In genomic region chr19:6204212-6204611, GRCh38 we compare ENCODE assay signal across 21 cellular contexts.
A peak's percentile ranks its signal among the peaks of the same experiment; 100 is the strongest.
DNase-seq lines count a peak whose midpoint lies in the region; ATAC-seq and TF ChIP-seq lines count a peak whose summit lies in the region.
"Had no signal": no experiment of that assay in that cellular context is flagged by ENCODE, and none has a peak within 500 bp of the region (broad histone marks: within the 10 kb centered on the region; RNA-seq: fewer than 3 reads in every experiment).

No MANE protein-coding gene starts in this region.

- H3K27ac Mint-ChIP-seq in neural crest cell (ENCODE audit: unreplicated experiment), result peak overlapping the region; percentile 30
- H3K27ac Mint-ChIP-seq: activated naive CD8-positive, alpha-beta T cell treated with anti-CD3 and anti-CD28 coated beads, Interleukin-2, amount 10 ng/mL, durations not matched to agents 7 days and 5 days had no signal

- H3K27ac ChIP-seq in vagina, result no peak overlapping the region
- H3K27ac ChIP-seq: brain microvascular endothelial cell, epithelial cell of prostate, SJSA1, tibial artery had no signal

- intact Hi-C loops in vagina (cut with DNase I), result no loop called here

- no peaks in the 10 kb centered on the region for H3K36me3 ChIP-seq in vagina
- H3K36me3 ChIP-seq: brain microvascular endothelial cell, SJSA1, tibial artery had no signal

- H3K4me1 ChIP-seq in vagina, result peaks cover 4% of the 10 kb centered on the region

- DNase-seq in AG08395 (ENCODE audit: low spot score) (peak; percentile 46), HuH-7.5 (ENCODE audit: low spot score) (peak; percentile 27), cardiac fibroblast (ENCODE audit: low read depth in 2 of 2) (peak; percentile 36 to 53), neural crest cell (ENCODE audit: low read depth, low spot score) (no peak), omental fat pad (ENCODE audit: low spot score) (no peak), vagina (ENCODE audit: extremely low spot score in 2 of 2) (no peak), DMS153 (lab: John Stamatoyannopoulos, UW) (no peak)
- DNase-seq in stimulated activated CD4-positive, alpha-beta T cell treated with anti-CD3 and anti-CD28 coated beads, Interleukin-12 subunit alpha, Interleukin-12 subunit beta, amount 100 ng/mL, for 4 hours, result no peak
- DNase-seq: activated naive CD8-positive, alpha-beta T cell treated with anti-CD3 and anti-CD28 coated beads, Interleukin-2, amount 10 ng/mL, durations not matched to agents 7 days and 5 days; brain microvascular endothelial cell; CD8-positive, alpha-beta memory T cell; dermis blood vessel endothelial cell; glutamatergic neuron; HCEC 1CT; NCI-H1092; NCI-H526; posterior cingulate gyrus; T1000 had no signal

- H3K4me3 ChIP-seq in cardiac fibroblast (replicated peaks in 1 of 2; ENCODE audit: low read depth in 2 of 2, low read length in 2 of 2), result no peak overlapping the region
- no peak overlapping the region for H3K4me3 ChIP-seq in vagina
- H3K4me3 ChIP-seq: SJSA1, tibial artery had no signal

- no peak for TF ChIP-seq CTCF in cardiac fibroblast (IDR thresholded peaks at IDR 0.05; ENCODE audit: low read depth, low read length)
- no peak for TF ChIP-seq CTCF in neural crest cell (conservative IDR thresholded peaks at IDR 0.05)
- no peak for TF ChIP-seq CTCF in omental fat pad (IDR thresholded peaks at IDR 0.05)
- TF ChIP-seq CTCF in vagina (IDR thresholded peaks at IDR 0.05), result no peak

- H3K9me3 ChIP-seq in vagina, result no peaks in the 10 kb centered on the region
- H3K9me3 ChIP-seq: SJSA1, tibial artery had no signal

- H3K36me3 Mint-ChIP-seq in neural crest cell (ENCODE audit: low read depth), result peaks cover 6% of the 10 kb centered on the region

- H3K27me3 Mint-ChIP-seq in neural crest cell (ENCODE audit: low read depth), result peaks cover 11% of the 10 kb centered on the region

- TF ChIP-seq POLR2A in vagina (IDR thresholded peaks at IDR 0.05), result no peak

- ATAC-seq in omental fat pad (ENCODE audit: low FRiP score), result no peak

- peaks cover 10% of the 10 kb centered on the region for H3K4me1 Mint-ChIP-seq in neural crest cell

- no peak overlapping the region for H3K4me3 Mint-ChIP-seq in neural crest cell
- H3K4me3 Mint-ChIP-seq: activated naive CD8-positive, alpha-beta T cell treated with anti-CD3 and anti-CD28 coated beads, Interleukin-2, amount 10 ng/mL, durations not matched to agents 7 days and 5 days; CD8-positive, alpha-beta memory T cell had no signal

- H3K27me3 ChIP-seq in vagina, result no peaks in the 10 kb centered on the region
- H3K27me3 ChIP-seq: brain microvascular endothelial cell, SJSA1, tibial artery had no signal

- peaks cover 4% of the 10 kb centered on the region for H3K9me3 Mint-ChIP-seq in neural crest cell
- H3K9me3 Mint-ChIP-seq: activated naive CD8-positive, alpha-beta T cell treated with anti-CD3 and anti-CD28 coated beads, Interleukin-2, amount 10 ng/mL, durations not matched to agents 7 days and 5 days; CD8-positive, alpha-beta memory T cell had no signal

Comparison
In these comparisons a context has a peak if more than half of its experiments do, and no peak if none do; other contexts are left out.
1. DNase-seq: peak in AG08395 (single experiment), HuH-7.5 (single experiment) and cardiac fibroblast (2 of 2); none in neural crest cell (single experiment), omental fat pad (single experiment), vagina (0 of 2), DMS153 (single experiment) and stimulated activated CD4-positive, alpha-beta T cell treated with anti-CD3 and anti-CD28 coated beads, Interleukin-12 subunit alpha, Interleukin-12 subunit beta, amount 100 ng/mL, for 4 hours (single experiment).